19 cellular contexts compared by ENCODE assay signal in genomic region chr6:118674772-118675171, GRCh38. TPM values are rescaled to one million over a fixed set of nuclear protein-coding genes. Genes with fewer than 3 reads are reported as not detected.
A peak's percentile ranks its signal among the peaks of the same experiment; 100 is the strongest.
DNase-seq lines count a peak whose midpoint lies in the region; ATAC-seq, FAIRE-seq and TF ChIP-seq lines count a peak whose summit lies in the region.
"Had no signal": no experiment of that assay in that cellular context is flagged by ENCODE, and none has a peak within 500 bp of the region (broad histone marks: within the 10 kb centered on the region; RNA-seq: fewer than 3 reads in every experiment).

No MANE protein-coding gene starts in this region.

- FAIRE-seq in bronchial epithelial cell (lab: Jason Lieb, UNC) = no peak
- FAIRE-seq: G401.6 had no signal

- no peak overlapping the region for H2BK15ac ChIP-seq in mesendoderm (replicated peaks; ENCODE audit: low read depth)

- CTCF ChIA-PET in activated CD4-positive, alpha-beta T cell treated with anti-CD3 and anti-CD28 coated beads for 36 hours (lab: Charles Lee) = no interaction called here
- CTCF ChIA-PET in PC-3 (lab: Charles Lee) = no interaction called here

- H3K9me3 ChIP-seq in PC-3 (ENCODE audit: low read length) = no peaks in the 10 kb centered on the region

- H3K18ac ChIP-seq in mesendoderm (ENCODE audit: low read length) = no peak overlapping the region

- no peak overlapping the region for H2BK5ac ChIP-seq in mesendoderm (ENCODE audit: low read length)

- no peaks in the 10 kb centered on the region for H4K20me1 ChIP-seq in PC-3 (ENCODE audit: low read length)

- H3K79me2 ChIP-seq in PC-3 (ENCODE audit: low read length) (no peaks in the 10 kb centered on the region), mesendoderm (ENCODE audit: control insufficient read depth, insufficient read depth, low read length) (no peaks in the 10 kb centered on the region)

- POLR2A ChIA-PET in activated CD4-positive, alpha-beta T cell treated with anti-CD3 and anti-CD28 coated beads for 36 hours (lab: Charles Lee) = no interaction called here
- POLR2A ChIA-PET in PC-3 (lab: Charles Lee; ENCODE audit: unreplicated experiment) = no interaction called here

- H3K36me3 ChIP-seq in PC-3 (ENCODE audit: low read depth, low read length) (no peaks in the 10 kb centered on the region), bronchial epithelial cell (ENCODE audit: control insufficient read depth, insufficient read depth, low read length) (no peaks in the 10 kb centered on the region), mesendoderm (ENCODE audit: control insufficient read depth, insufficient read depth, low read length) (no peaks in the 10 kb centered on the region)

- H3K27me3 ChIP-seq in PC-3 (ENCODE audit: low read length) (no peaks in the 10 kb centered on the region), bronchial epithelial cell (ENCODE audit: control insufficient read depth, insufficient read depth, low read length) (no peaks in the 10 kb centered on the region), mesendoderm (ENCODE audit: insufficient read depth, low read length, poor library complexity) (no peaks in the 10 kb centered on the region)

- H2AK5ac ChIP-seq in mesendoderm (ENCODE audit: low read length) = no peak overlapping the region

- H3K4me3 Mint-ChIP-seq in activated CD4-positive, alpha-beta T cell treated with anti-CD3 and anti-CD28 coated beads for 36 hours = no peak overlapping the region
- no peak overlapping the region for H3K4me3 Mint-ChIP-seq in stimulated activated effector memory CD8-positive, alpha-beta T cell treated with anti-CD3 and anti-CD28 coated beads, Interleukin-12 subunit alpha, Interleukin-12 subunit beta, amount 100 ng/mL, for 72 hours
- H3K4me3 Mint-ChIP-seq: CD4-positive, alpha-beta memory T cell; GM23338; H9; HFFc6 had no signal

- H3K4me3 ChIP-seq in PC-3 (ENCODE audit: low read length) (no peak overlapping the region), bronchial epithelial cell (ENCODE audit: low read depth, low read length) (no peak overlapping the region), mesendoderm (ENCODE audit: low read length) (no peak overlapping the region)
- H3K4me3 ChIP-seq: GM23338 had no signal

- H3K36me3 Mint-ChIP-seq in activated CD4-positive, alpha-beta T cell treated with anti-CD3 and anti-CD28 coated beads for 36 hours (ENCODE audit: low read depth) = peaks cover 28% of the 10 kb centered on the region
- no peaks in the 10 kb centered on the region for H3K36me3 Mint-ChIP-seq in stimulated activated effector memory CD8-positive, alpha-beta T cell treated with anti-CD3 and anti-CD28 coated beads, Interleukin-12 subunit alpha, Interleukin-12 subunit beta, amount 100 ng/mL, for 72 hours

- intact Hi-C loops in activated CD4-positive, alpha-beta T cell treated with anti-CD3 and anti-CD28 coated beads for 36 hours (cut with DNase I, micrococcal nuclease) = no loop called here
- intact Hi-C loops in PC-3 (cut with micrococcal nuclease) (loop anchor here (2.0 kb wide), 1 partner anchor 34 kb away; no protein-coding TSS in a partner anchor), posterior cingulate gyrus (cut with DNase I) (no loop called here)

- H3F3A ChIP-seq in PC-3 (ENCODE audit: low read length, unreplicated experiment) = no peaks in the 10 kb centered on the region

- TF ChIP-seq CTCF in PC-3 (conservative IDR thresholded peaks at IDR 0.05; ENCODE audit: low read depth, low read length) (no peak), bronchial epithelial cell (IDR thresholded peaks at IDR 0.05; ENCODE audit: insufficient read depth, low read length, severe bottlenecking) (no peak)

- no CpG with 5 or more reads among the region's 1 CpG for WGBS in mesendoderm (ENCODE audit: extremely low coverage, insufficient coverage, low lambda C conversion rate)

- H4K8ac ChIP-seq in mesendoderm (ENCODE audit: low read depth, low read length) = no peak overlapping the region

- H3K9me2 ChIP-seq in PC-3 (replicated peaks; ENCODE audit: low read length) = no peaks in the 10 kb centered on the region

- no peak for ATAC-seq in activated CD4-positive, alpha-beta T cell treated with anti-CD3 and anti-CD28 coated beads for 36 hours
- ATAC-seq in PC-3 = peak; percentile 80
- peak; percentile 43 for ATAC-seq in stimulated activated effector memory CD8-positive, alpha-beta T cell treated with anti-CD3 and anti-CD28 coated beads, Interleukin-12 subunit alpha, Interleukin-12 subunit beta, amount 100 ng/mL, for 72 hours
- ATAC-seq: GM23338 had no signal

- no peak overlapping the region for H2BK120ac ChIP-seq in mesendoderm (ENCODE audit: low read depth, low read length)

- no peak overlapping the region for H3K9ac ChIP-seq in PC-3 (ENCODE audit: low read length)
- no peak overlapping the region for H3K9ac ChIP-seq in mesendoderm (ENCODE audit: low read length)

- peak overlapping the region; percentile 11 for H3K27ac Mint-ChIP-seq in activated CD4-positive, alpha-beta T cell treated with anti-CD3 and anti-CD28 coated beads for 36 hours
- H3K27ac Mint-ChIP-seq in stimulated activated effector memory CD8-positive, alpha-beta T cell treated with anti-CD3 and anti-CD28 coated beads, Interleukin-12 subunit alpha, Interleukin-12 subunit beta, amount 100 ng/mL, for 72 hours = no peak overlapping the region
- H3K27ac Mint-ChIP-seq: CD4-positive, alpha-beta memory T cell; GM23338; H9; HFFc6 had no signal

- H3K23ac ChIP-seq in mesendoderm (ENCODE audit: low read length) = no peak overlapping the region

- H3K4ac ChIP-seq in mesendoderm (ENCODE audit: low read depth, low read length) = no peak overlapping the region

- H3K4me1 Mint-ChIP-seq in activated CD4-positive, alpha-beta T cell treated with anti-CD3 and anti-CD28 coated beads for 36 hours = peaks cover 67% of the 10 kb centered on the region
- H3K4me1 Mint-ChIP-seq in stimulated activated effector memory CD8-positive, alpha-beta T cell treated with anti-CD3 and anti-CD28 coated beads, Interleukin-12 subunit alpha, Interleukin-12 subunit beta, amount 100 ng/mL, for 72 hours = peaks cover 35% of the 10 kb centered on the region
- H3K4me1 Mint-ChIP-seq: GM23338 had no signal

- H2AFZ ChIP-seq in PC-3 (ENCODE audit: low read length) = no peak overlapping the region
- H2AFZ ChIP-seq: GM23338 had no signal

- H3K4me2 ChIP-seq in PC-3 (ENCODE audit: low read length) (no peak overlapping the region), mesendoderm (ENCODE audit: low read length) (no peak overlapping the region)
- H3K4me2 ChIP-seq: GM23338 had no signal

- no TSS peak for BruUV-seq in PC-3 (replicated peaks; lab: Mats Ljungman, UMichigan)

- no peaks in the 10 kb centered on the region for H3K79me1 ChIP-seq in mesendoderm (ENCODE audit: low read length)

- H3K27me3 Mint-ChIP-seq in activated CD4-positive, alpha-beta T cell treated with anti-CD3 and anti-CD28 coated beads for 36 hours = no peaks in the 10 kb centered on the region
- H3K27me3 Mint-ChIP-seq: CD4-positive, alpha-beta memory T cell had no signal

- no peak overlapping the region for H4K5ac ChIP-seq in mesendoderm (ENCODE audit: low read length)

- H3K4me1 ChIP-seq in PC-3 (ENCODE audit: insufficient read depth, low read length) (peaks cover 17% of the 10 kb centered on the region), mesendoderm (ENCODE audit: control insufficient read depth, low read depth, low read length) (no peaks in the 10 kb centered on the region)

- peak overlapping the region; percentile 10; the same call in 1 of the 2 replicates for H3K27ac ChIP-seq in PC-3 (ENCODE audit: low read length)
- no peak overlapping the region for H3K27ac ChIP-seq in mesendoderm (ENCODE audit: low read depth, low read length)

- DNase-seq in activated CD4-positive, alpha-beta T cell treated with anti-CD3 and anti-CD28 coated beads for 36 hours = no peak
- DNase-seq in activated CD4-positive, alpha-beta T cell treated with anti-CD3 and anti-CD28 coated beads for 48 hours = no peak
- peak; percentile 51 for DNase-seq in PC-3
- DNase-seq in bronchial epithelial cell (ENCODE audit: low read depth) = peak; percentile 45
- DNase-seq in stimulated activated effector memory CD8-positive, alpha-beta T cell treated with anti-CD3 and anti-CD28 coated beads, Interleukin-12 subunit alpha, Interleukin-12 subunit beta, amount 100 ng/mL, for 72 hours (ENCODE audit: low spot score in 2 of 2) = no peak
- DNase-seq in mesendoderm = no peak
- DNase-seq in posterior cingulate gyrus = no peak
- DNase-seq in nucleus accumbens (lab: John Stamatoyannopoulos, UW) = no peak
- DNase-seq: 8988T; C1 segment of cervical spinal cord; Calu3; CD4-positive, alpha-beta memory T cell; COR-L47; DMS153; DND-41; H9; HFFc6 had no signal

- no peaks in the 10 kb centered on the region for H3K9me3 Mint-ChIP-seq in activated CD4-positive, alpha-beta T cell treated with anti-CD3 and anti-CD28 coated beads for 36 hours (ENCODE audit: low read depth)
- H3K9me3 Mint-ChIP-seq in stimulated activated effector memory CD8-positive, alpha-beta T cell treated with anti-CD3 and anti-CD28 coated beads, Interleukin-12 subunit alpha, Interleukin-12 subunit beta, amount 100 ng/mL, for 72 hours = no peaks in the 10 kb centered on the region
- H3K9me3 Mint-ChIP-seq: GM23338, H9, HFFc6 had no signal

- no peak overlapping the region for H3K56ac ChIP-seq in mesendoderm (ENCODE audit: low read length)

RNA-seq across cellular contexts. Expression of gene CEP85L, which starts 23.4 kb away (rescaled TPM):
- 10 to 100 TPM; 29.5 to 29.7 TPM for total RNA-seq in activated CD4-positive, alpha-beta T cell treated with anti-CD3 and anti-CD28 coated beads for 36 hours
- total RNA-seq in PC-3 (2014; rRNA removed) (3.9 and 7.8 TPM in 2 replicates), bronchial epithelial cell (6.7 and 7.1 TPM in 2 replicates)
- polyA plus RNA-seq in mesendoderm (2013, experiment 1 of 2) = 3.1 TPM
- polyA plus RNA-seq in mesendoderm (2013, experiment 2 of 2) = 3.5 TPM

Comparison
In these comparisons a context has a peak if more than half of its experiments do, and no peak if none do; other contexts are left out.
1. DNase-seq: peak in PC-3 (single experiment) and bronchial epithelial cell (single experiment); none in activated CD4-positive, alpha-beta T cell treated with anti-CD3 and anti-CD28 coated beads for 36 hours (single experiment), activated CD4-positive, alpha-beta T cell treated with anti-CD3 and anti-CD28 coated beads for 48 hours (single experiment), stimulated activated effector memory CD8-positive, alpha-beta T cell treated with anti-CD3 and anti-CD28 coated beads, Interleukin-12 subunit alpha, Interleukin-12 subunit beta, amount 100 ng/mL, for 72 hours (0 of 2), mesendoderm (single experiment), posterior cingulate gyrus (0 of 10) and nucleus accumbens (0 of 56).